ENCODE assay signal across 8 cellular contexts in the genomic region with DNA sequence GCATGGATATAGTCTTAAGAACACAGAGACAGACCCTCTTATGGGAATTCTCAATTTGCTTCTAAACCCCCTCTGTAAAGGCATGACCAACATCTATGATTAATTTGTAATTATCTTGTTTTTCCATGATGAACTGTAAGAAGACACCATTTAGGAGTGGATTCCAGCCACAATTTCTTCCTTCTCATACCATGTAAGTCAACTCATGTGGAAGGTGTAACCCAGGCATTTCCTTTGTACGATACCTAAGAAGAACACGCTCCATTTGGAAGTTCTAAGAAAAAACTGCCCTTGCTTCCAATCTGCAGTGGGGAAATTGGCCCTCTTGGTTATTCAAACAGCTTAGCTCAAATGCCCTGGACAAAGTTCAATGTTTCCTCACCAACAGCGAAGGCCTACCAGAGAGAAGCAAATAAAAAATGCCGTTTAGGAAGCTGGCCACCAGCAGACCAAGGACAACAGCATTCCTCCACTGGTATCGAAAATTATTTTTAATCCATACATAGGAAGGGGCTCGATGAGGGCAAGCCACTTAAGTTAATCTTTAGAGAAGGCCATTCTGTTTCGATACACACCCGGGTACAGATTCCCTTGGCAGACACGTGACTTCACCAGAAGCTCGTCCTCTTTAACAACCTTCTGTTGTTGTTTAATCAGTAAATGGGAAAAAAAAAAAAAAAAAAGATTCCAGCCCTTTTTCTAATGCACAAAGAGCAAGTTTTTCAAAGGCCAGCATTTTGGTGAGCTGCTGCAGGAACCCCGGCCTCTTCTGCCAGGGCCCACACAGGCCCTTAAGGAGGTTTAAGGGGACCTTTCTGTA. TPM values are rescaled to one million over a fixed set of nuclear protein-coding genes. Genes with fewer than 3 reads are reported as not detected.
A peak's percentile ranks its signal among the peaks of the same experiment; 100 is the strongest.
DNase-seq lines count a peak whose midpoint lies in the region; ATAC-seq and TF ChIP-seq lines count a peak whose summit lies in the region.

No MANE protein-coding gene starts in this region.

- H3K4me3 ChIP-seq in HEK293 (ENCODE audit: low read depth, low read length) (no peak overlapping the region), iPS-15b (ENCODE audit: low read depth, low read length) (peak overlapping the region; percentile 70), spleen (peak overlapping the region in 4 of 8 donors; percentile 1 to 94 (median 88))

- CTCF ChIA-PET in HEK293 (lab: Yijun Ruan, JAX) (no interaction called here), GM10248 (lab: Yijun Ruan, JAX) (no interaction called here)

- no peak for TF ChIP-seq CTCF in HEK293 (tag by site-specific recombination; IDR thresholded peaks at IDR 0.05)
- no peak for TF ChIP-seq CTCF in spleen (IDR thresholded peaks at IDR 0.05 in 8 of 11, conservative IDR thresholded peaks at IDR 0.05 in 3 of 11)
- no peak for TF ChIP-seq CTCF in GM10248 (IDR thresholded peaks at IDR 0.05; ENCODE audit: control extremely low read depth, extremely low read depth, low read depth, missing control alignments)

- no peaks in the 10 kb centered on the region for H3K27me3 ChIP-seq in iPS-15b (ENCODE audit: control insufficient read depth, insufficient read depth, low read length)
- H3K27me3 ChIP-seq in spleen (replicated peaks in 1 of 7): no peaks in the 10 kb centered on the region

- no peak for TF ChIP-seq POLR2A in spleen (IDR thresholded peaks at IDR 0.05)

- WGBS in spleen, 5 donors: 58 to 78% (median 67%) methylated on average over 11 of the region's 11 CpGs

- H3K4me1 ChIP-seq in HEK293 (ENCODE audit: control insufficient read depth, insufficient read depth, low read length) (peaks cover 13% of the 10 kb centered on the region), iPS-15b (ENCODE audit: control insufficient read depth, insufficient read depth, low read length) (peaks cover 11% of the 10 kb centered on the region), spleen (peaks cover 26 to 62% (median 41%) of the 10 kb centered on the region in 6 donors)

- no peak for ATAC-seq in HG03135 (IDR thresholded peaks at IDR 0.05; ENCODE audit: unreplicated experiment)
- ATAC-seq in GM21717 (IDR thresholded peaks at IDR 0.05; ENCODE audit: unreplicated experiment): no peak

- POLR2A ChIA-PET in HEK293 (lab: Yijun Ruan, JAX) (no interaction called here), GM10248 (lab: Yijun Ruan, JAX) (no interaction called here)

- intact Hi-C loops in spleen (cut with DNase I; ENCODE audit: low total_unique reads): loop anchor here (10.0 kb wide), 1 partner anchor 197 kb away; the partner anchor contains the start of gene CD99

- H3K27ac ChIP-seq in HEK293 (ENCODE audit: extremely low read depth, low read depth, low read length): peak overlapping the region; percentile 95
- peak overlapping the region; percentile 31 for H3K27ac ChIP-seq in angular gyrus (ENCODE audit: low read depth, low read length)
- H3K27ac ChIP-seq in spleen: peak overlapping the region in 7 of 8 donors; percentile 73 to 94 (median 92)

- H3K9ac ChIP-seq in iPS-15b (ENCODE audit: low read depth, low read length): peak overlapping the region; percentile 0

- DNase-seq in spleen (peak; percentile 41), GM10248 (ENCODE audit: extremely low spot score) (no peak), HCEC 1CT (no peak)

- H3K9me3 ChIP-seq in HEK293 (ENCODE audit: control insufficient read depth, insufficient read depth, low read depth, low read length): no peaks in the 10 kb centered on the region
- no peaks in the 10 kb centered on the region for H3K9me3 ChIP-seq in iPS-15b (ENCODE audit: control insufficient read depth, insufficient read depth, low read length)
- H3K9me3 ChIP-seq in spleen: no peaks in the 10 kb centered on the region

- peaks cover 7 to 14% of the 10 kb centered on the region in 2 experiments; a peak in 2 of 3 replicates for H3K36me3 ChIP-seq in HEK293 (ENCODE audit: control insufficient read depth in 2 of 2, insufficient read depth in 1 of 2, low read length in 2 of 2)
- no peaks in the 10 kb centered on the region for H3K36me3 ChIP-seq in iPS-15b (ENCODE audit: control insufficient read depth, insufficient read depth, low read length)
- peaks cover 0 to 28% (median 8%) of the 10 kb centered on the region in 6 donors for H3K36me3 ChIP-seq in spleen

TF ChIP-seq in HEK293, 187 proteins besides CTCF, POLR2A, EP300 and RAD21 (continues in another document):
- TF ChIP-seq, protein P1, sequence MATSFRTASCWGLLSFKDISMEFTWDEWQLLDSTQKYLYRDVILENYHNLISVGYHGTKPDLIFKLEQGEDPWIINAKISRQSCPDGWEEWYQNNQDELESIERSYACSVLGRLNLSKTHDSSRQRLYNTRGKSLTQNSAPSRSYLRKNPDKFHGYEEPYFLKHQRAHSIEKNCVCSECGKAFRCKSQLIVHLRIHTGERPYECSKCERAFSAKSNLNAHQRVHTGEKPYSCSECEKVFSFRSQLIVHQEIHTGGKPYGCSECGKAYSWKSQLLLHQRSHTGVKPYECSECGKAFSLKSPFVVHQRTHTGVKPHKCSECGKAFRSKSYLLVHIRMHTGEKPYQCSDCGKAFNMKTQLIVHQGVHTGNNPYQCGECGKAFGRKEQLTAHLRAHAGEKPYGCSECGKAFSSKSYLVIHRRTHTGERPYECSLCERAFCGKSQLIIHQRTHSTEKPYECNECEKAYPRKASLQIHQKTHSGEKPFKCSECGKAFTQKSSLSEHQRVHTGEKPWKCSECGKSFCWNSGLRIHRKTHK (tag by site-specific recombination; IDR thresholded peaks at IDR 0.05): no peak
- TF ChIP-seq ZNF561 (tag by site-specific recombination; IDR thresholded peaks at IDR 0.05; ENCODE audit: borderline replicate concordance) (peak; percentile 23; the same call in 1 of the 2 replicates), ZNF571 (tag by site-specific recombination; IDR thresholded peaks at IDR 0.05) (no peak), ZBTB20 (tag by site-specific recombination; IDR thresholded peaks at IDR 0.05) (peak; percentile 72; the same call in 1 of the 2 replicates), ZNF610 (tag by site-specific recombination; IDR thresholded peaks at IDR 0.05; ENCODE audit: borderline replicate concordance) (no peak), ZNF501 (tag by site-specific recombination; IDR thresholded peaks at IDR 0.05) (no peak), ZNF654 (tag by site-specific recombination; IDR thresholded peaks at IDR 0.05; ENCODE audit: low read depth) (no peak), REPIN1 (tag by site-specific recombination; IDR thresholded peaks at IDR 0.05; ENCODE audit: low read depth) (no peak), ZNF37A (tag by site-specific recombination; IDR thresholded peaks at IDR 0.05) (no peak), ZNF701 (tag by site-specific recombination; IDR thresholded peaks at IDR 0.05) (no peak), ZSCAN16 (tag by site-specific recombination; IDR thresholded peaks at IDR 0.05) (no peak), SALL2 (tag by site-specific recombination; IDR thresholded peaks at IDR 0.05; ENCODE audit: borderline replicate concordance) (no peak), ZNF704 (tag by site-specific recombination; IDR thresholded peaks at IDR 0.05) (no peak)
- TF ChIP-seq, protein P2, sequence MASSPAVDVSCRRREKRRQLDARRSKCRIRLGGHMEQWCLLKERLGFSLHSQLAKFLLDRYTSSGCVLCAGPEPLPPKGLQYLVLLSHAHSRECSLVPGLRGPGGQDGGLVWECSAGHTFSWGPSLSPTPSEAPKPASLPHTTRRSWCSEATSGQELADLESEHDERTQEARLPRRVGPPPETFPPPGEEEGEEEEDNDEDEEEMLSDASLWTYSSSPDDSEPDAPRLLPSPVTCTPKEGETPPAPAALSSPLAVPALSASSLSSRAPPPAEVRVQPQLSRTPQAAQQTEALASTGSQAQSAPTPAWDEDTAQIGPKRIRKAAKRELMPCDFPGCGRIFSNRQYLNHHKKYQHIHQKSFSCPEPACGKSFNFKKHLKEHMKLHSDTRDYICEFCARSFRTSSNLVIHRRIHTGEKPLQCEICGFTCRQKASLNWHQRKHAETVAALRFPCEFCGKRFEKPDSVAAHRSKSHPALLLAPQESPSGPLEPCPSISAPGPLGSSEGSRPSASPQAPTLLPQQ (tag by site-specific recombination; IDR thresholded peaks at IDR 0.05): peak; percentile 79
- TF ChIP-seq, protein P3, sequence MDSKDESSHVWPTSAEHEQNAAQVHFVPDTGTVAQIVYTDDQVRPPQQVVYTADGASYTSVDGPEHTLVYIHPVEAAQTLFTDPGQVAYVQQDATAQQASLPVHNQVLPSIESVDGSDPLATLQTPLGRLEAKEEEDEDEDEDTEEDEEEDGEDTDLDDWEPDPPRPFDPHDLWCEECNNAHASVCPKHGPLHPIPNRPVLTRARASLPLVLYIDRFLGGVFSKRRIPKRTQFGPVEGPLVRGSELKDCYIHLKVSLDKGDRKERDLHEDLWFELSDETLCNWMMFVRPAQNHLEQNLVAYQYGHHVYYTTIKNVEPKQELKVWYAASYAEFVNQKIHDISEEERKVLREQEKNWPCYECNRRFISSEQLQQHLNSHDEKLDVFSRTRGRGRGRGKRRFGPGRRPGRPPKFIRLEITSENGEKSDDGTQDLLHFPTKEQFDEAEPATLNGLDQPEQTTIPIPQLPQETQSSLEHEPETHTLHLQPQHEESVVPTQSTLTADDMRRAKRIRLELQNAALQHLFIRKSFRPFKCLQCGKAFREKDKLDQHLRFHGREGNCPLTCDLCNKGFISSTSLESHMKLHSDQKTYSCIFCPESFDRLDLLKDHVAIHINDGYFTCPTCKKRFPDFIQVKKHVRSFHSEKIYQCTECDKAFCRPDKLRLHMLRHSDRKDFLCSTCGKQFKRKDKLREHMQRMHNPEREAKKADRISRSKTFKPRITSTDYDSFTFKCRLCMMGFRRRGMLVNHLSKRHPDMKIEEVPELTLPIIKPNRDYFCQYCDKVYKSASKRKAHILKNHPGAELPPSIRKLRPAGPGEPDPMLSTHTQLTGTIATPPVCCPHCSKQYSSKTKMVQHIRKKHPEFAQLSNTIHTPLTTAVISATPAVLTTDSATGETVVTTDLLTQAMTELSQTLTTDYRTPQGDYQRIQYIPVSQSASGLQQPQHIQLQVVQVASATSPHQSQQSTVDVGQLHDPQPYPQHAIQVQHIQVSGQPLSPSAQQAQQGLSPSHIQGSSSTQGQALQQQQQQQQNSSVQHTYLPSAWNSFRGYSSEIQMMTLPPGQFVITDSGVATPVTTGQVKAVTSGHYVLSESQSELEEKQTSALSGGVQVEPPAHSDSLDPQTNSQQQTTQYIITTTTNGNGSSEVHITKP (tag by site-specific recombination; IDR thresholded peaks at IDR 0.05): no peak

RNA-seq across cellular contexts. Expression of gene DHRSX, which starts 2.6 kb away (rescaled TPM):
- total RNA-seq in spleen: 10 to 100 TPM; 18.7 to 29.6 (median 26.6) TPM
- 1 to 10 TPM; 5.5 to 9.2 (median 6.6) TPM for polyA plus RNA-seq in spleen

RNA-seq across cellular contexts. Expression of gene ZBED1, which starts 2.6 kb away (rescaled TPM):
- total RNA-seq in spleen: 10 to 100 TPM; 39.2 to 65.7 (median 45.1) TPM
- polyA plus RNA-seq in spleen: 10 to 100 TPM; 11.3 to 24.2 (median 14.5) TPM

Comparison
In these comparisons a context has a peak if more than half of its experiments do, and no peak if none do; other contexts are left out.
1. H3K27ac ChIP-seq: peak in every context shown above with its lines; median percentile 95 in HEK293; 92 in spleen; 31 in angular gyrus.